ENCODE assay signal across 20 cellular contexts in the genomic region with DNA sequence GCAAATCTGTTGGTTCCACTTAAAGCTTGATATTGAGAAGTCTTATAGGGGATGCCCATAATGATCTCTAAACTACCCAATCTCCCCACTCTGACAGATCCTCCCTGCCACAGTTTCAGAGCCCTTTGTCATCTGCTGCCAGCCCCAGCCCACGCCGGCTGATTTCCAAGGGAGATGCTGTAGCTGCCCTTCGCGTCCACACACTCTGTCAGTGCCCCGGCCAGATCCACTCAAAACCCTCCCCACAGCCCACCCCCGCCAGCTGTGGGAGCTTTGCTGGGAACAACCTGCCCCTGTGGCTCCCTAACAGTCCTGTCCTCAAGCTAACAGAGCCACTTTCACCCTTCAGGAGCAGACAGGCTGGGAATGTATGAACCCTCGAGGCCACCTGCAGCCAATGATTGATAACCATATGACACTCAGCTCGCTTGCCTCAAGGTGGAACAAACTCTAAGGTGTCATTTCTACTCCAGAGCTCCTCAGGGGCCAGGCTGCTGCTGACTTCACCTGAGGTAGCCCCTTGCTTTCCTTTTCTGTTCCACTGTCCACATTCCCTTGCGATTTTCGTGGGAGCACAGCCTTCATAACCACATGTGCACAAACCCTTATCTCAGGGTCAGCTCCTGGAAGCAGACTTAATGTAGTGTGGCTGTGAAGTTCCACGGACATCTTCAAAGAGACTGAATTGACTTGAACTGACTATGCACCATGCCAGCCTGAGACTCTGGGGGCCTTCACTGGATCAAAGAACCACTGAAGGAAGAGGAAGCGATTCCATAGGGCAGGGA.
DNase-seq lines count a peak whose midpoint lies in the region; ATAC-seq and TF ChIP-seq lines count a peak whose summit lies in the region.
"Had no signal": no experiment of that assay in that cellular context is flagged by ENCODE, and none has a peak within 500 bp of the region (broad histone marks: within the 10 kb centered on the region; RNA-seq: fewer than 3 reads in every experiment).

No MANE protein-coding gene starts in this region.

- no peak overlapping the region for H3K4me3 Mint-ChIP-seq in type B pancreatic cell
- H3K4me3 Mint-ChIP-seq: CD4-positive, alpha-beta memory T cell had no signal

- H3K79me1 ChIP-seq in IMR-90 (ENCODE audit: low read depth in 1 of 2, low read length in 2 of 2) = no peaks in the 10 kb centered on the region

- H3K14ac ChIP-seq in IMR-90 (replicated peaks; ENCODE audit: low read depth, low read length) = no peak overlapping the region

- no peak overlapping the region for H2BK20ac ChIP-seq in IMR-90 (ENCODE audit: low read depth, low read length)

- H3K36me3 ChIP-seq in IMR-90 (ENCODE audit: control insufficient read depth, insufficient read depth, low read length) (no peaks in the 10 kb centered on the region), body of pancreas (replicated peaks in 1 of 2; ENCODE audit: insufficient read depth in 1 of 2, low read depth in 2 of 2) (no peaks in the 10 kb centered on the region)

- no peak overlapping the region for H3K18ac ChIP-seq in IMR-90 (ENCODE audit: low read depth, low read length)

- H2AFZ ChIP-seq in IMR-90 (replicated peaks; ENCODE audit: low read length, poor library complexity) = peak overlapping the region; percentile 13

- H3K27ac Mint-ChIP-seq in type B pancreatic cell = peak overlapping the region; percentile 90
- H3K27ac Mint-ChIP-seq: CD4-positive, alpha-beta memory T cell had no signal

- no peak overlapping the region for H3K56ac ChIP-seq in IMR-90 (ENCODE audit: extremely low read depth, insufficient read depth, low read length)

- H3K27me3 Mint-ChIP-seq in type B pancreatic cell = peaks cover 8% of the 10 kb centered on the region

- peak overlapping the region; percentile 39; the same call in 1 of the 2 replicates for H2AK5ac ChIP-seq in IMR-90 (ENCODE audit: low read depth, low read length)

- H3K27ac ChIP-seq in IMR-90 (ENCODE audit: insufficient read depth, low read length) (no peak overlapping the region), body of pancreas (peak overlapping the region; percentile 85 to 91 (median 90))

- peaks cover 43% of the 10 kb centered on the region for H3K27me3 ChIP-seq in IMR-90 (ENCODE audit: control insufficient read depth, insufficient read depth, low read length)
- no peaks in the 10 kb centered on the region for H3K27me3 ChIP-seq in body of pancreas

- POLR2A ChIA-PET in IMR-90 (lab: Charles Lee; ENCODE audit: unreplicated experiment) = no interaction called here

- H2BK15ac ChIP-seq in IMR-90 (ENCODE audit: low read depth, low read length) = no peak overlapping the region

- H3K4me1 ChIP-seq in IMR-90 (ENCODE audit: control insufficient read depth, insufficient read depth, low read length) (peaks cover 4% of the 10 kb centered on the region; the same call in 1 of the 2 replicates), body of pancreas (peaks cover 66% of the 10 kb centered on the region)

- ATAC-seq in IMR-90 (ENCODE audit: low read depth) = no peak
- ATAC-seq in body of pancreas = peak; percentile 61
- no peak for ATAC-seq in GM18909 (IDR thresholded peaks at IDR 0.05; ENCODE audit: poor library complexity, unreplicated experiment)

- H2BK120ac ChIP-seq in IMR-90 (ENCODE audit: low read depth, low read length) = no peak overlapping the region

- intact Hi-C loops in IMR-90 (cut with micrococcal nuclease) (no loop called here), body of pancreas (cut with DNase I) (no loop called here)

- dilution Hi-C loops in IMR-90 (cut with HindIII; ENCODE audit: low sequenced_read_pairs, unreplicated experiment) = no loop called here

- peaks cover 23% of the 10 kb centered on the region for H3K4me1 Mint-ChIP-seq in type B pancreatic cell (ENCODE audit: unreplicated experiment)

- no peaks in the 10 kb centered on the region for H3K9me3 Mint-ChIP-seq in type B pancreatic cell

- no peak overlapping the region for H4K8ac ChIP-seq in IMR-90 (ENCODE audit: low read depth in 2 of 2, low read length in 2 of 2)

- H3K4ac ChIP-seq in IMR-90 (ENCODE audit: low read depth, low read length) = no peak overlapping the region

- in situ Hi-C loops in IMR-90 (cut with MboI; ENCODE audit: low sequenced_read_pairs) = no loop called here

- no peak overlapping the region for H4K91ac ChIP-seq in IMR-90 (ENCODE audit: insufficient read depth, low read depth, low read length)

- CTCF ChIA-PET in IMR-90 (lab: Yijun Ruan, JAX) = no interaction called here

- DNase-seq in IMR-90 = no peak
- peak; percentile 68 to 81 (median 79) for DNase-seq in body of pancreas
- peak; percentile 63 for DNase-seq in islet precursor cell
- DNase-seq in type B pancreatic cell (ENCODE audit: extremely low spot score, unreplicated experiment) = no peak
- no peak for DNase-seq in stimulated activated CD4-positive, alpha-beta T cell treated with anti-CD3 and anti-CD28 coated beads, Interleukin-2, amount 100 ng/mL, for 48 hours
- DNase-seq in DMS53 (lab: John Stamatoyannopoulos, UW) = no peak
- DNase-seq: Caco-2; CD4-positive, alpha-beta memory T cell; DMS153; GDM1; MM.1S; NCI-H1092; NCI-H1436; NCI-H187 treated with DMSO at 0.1 percent for 48 hours; NCI-H226; NCI-H524; NCI-H774; NK-92 treated with Interleukin-12 subunit alpha and Interleukin-12 subunit beta, amount 100 ng/mL, for 24 hours; Right ventricle myocardium superior had no signal

- no peaks in the 10 kb centered on the region for H3K36me3 Mint-ChIP-seq in type B pancreatic cell

- H3K23ac ChIP-seq in IMR-90 (ENCODE audit: low read depth, low read length) = no peak overlapping the region

- no peak overlapping the region for H3K4me3 ChIP-seq in IMR-90 (ENCODE audit: insufficient read depth, low read depth, low read length)
- no peak overlapping the region for H3K4me3 ChIP-seq in body of pancreas

- no peak overlapping the region for H3K4me2 ChIP-seq in IMR-90 (ENCODE audit: low read depth, low read length)

- H3K9me1 ChIP-seq in IMR-90 (ENCODE audit: insufficient read depth, low read length) = no peaks in the 10 kb centered on the region; the same call in 1 of the 2 replicates

- no peak for TF ChIP-seq RAD21 in IMR-90 (IDR thresholded peaks at IDR 0.05; ENCODE audit: low read length)

- H3K9me3 ChIP-seq in IMR-90 (ENCODE audit: control insufficient read depth, insufficient read depth, low read length) = peaks cover 3% of the 10 kb centered on the region; the same call in 1 of the 2 replicates
- H3K9me3 ChIP-seq in body of pancreas = no peaks in the 10 kb centered on the region
- H3K9me3 ChIP-seq: Caco-2 had no signal

- H2AK9ac ChIP-seq in IMR-90 (replicated peaks; ENCODE audit: low read depth, low read length, poor library complexity) = no peak overlapping the region

- no peak overlapping the region for H3K9ac ChIP-seq in IMR-90 (ENCODE audit: low read depth, low read length)

- TF ChIP-seq POLR2A in IMR-90 (IDR thresholded peaks at IDR 0.05; ENCODE audit: low read depth, low read length) (no peak), body of pancreas (IDR thresholded peaks at IDR 0.05) (no peak)

- WGBS in IMR-90 (ENCODE audit: extremely low coverage in 2 of 2, insufficient read length in 1 of 2), 2 experiments = 64% methylated on average over 3 of the region's 12 CpGs; no CpG with 5 or more reads in 1 of the 2 experiments
- 38 to 59% methylated on average over 12 of the region's 12 CpGs for WGBS in body of pancreas, 2 donors

- no peak for TF ChIP-seq CTCF in IMR-90 (conservative IDR thresholded peaks at IDR 0.05; ENCODE audit: low read depth, low read length)
- no peak for TF ChIP-seq CTCF in body of pancreas (IDR thresholded peaks at IDR 0.05)
- no peak for TF ChIP-seq CTCF in type B pancreatic cell (conservative IDR thresholded peaks at IDR 0.05)

- BruUV-seq in IMR-90 (replicated peaks; lab: Mats Ljungman, UMichigan) = no TSS peak

- H4K20me1 ChIP-seq in IMR-90 (ENCODE audit: insufficient read depth, low read length) = no peaks in the 10 kb centered on the region

- no peak overlapping the region for H4K5ac ChIP-seq in IMR-90 (ENCODE audit: low read depth, low read length)

- no peak overlapping the region for H2BK5ac ChIP-seq in IMR-90 (ENCODE audit: low read depth, low read length, poor library complexity, severe bottlenecking)

TF ChIP-seq in IMR-90, 13 proteins besides CTCF, POLR2A, EP300 and RAD21:
- TF ChIP-seq CEBPB (IDR thresholded peaks at IDR 0.05; ENCODE audit: low read depth, low read length) = no peak
- no peak for TF ChIP-seq MXI1 (IDR thresholded peaks at IDR 0.05; ENCODE audit: borderline replicate concordance, low read depth, low read length)
- no peak for TF ChIP-seq SMC3 (IDR thresholded peaks at IDR 0.05; ENCODE audit: low read depth, low read length)
- TF ChIP-seq NFE2L2 (IDR thresholded peaks at IDR 0.05; ENCODE audit: low read depth, low read length) = no peak
- no peak for TF ChIP-seq FOS (IDR thresholded peaks at IDR 0.05; ENCODE audit: low read depth, low read length)
- no peak for TF ChIP-seq MAZ (IDR thresholded peaks at IDR 0.05; ENCODE audit: borderline replicate concordance, low read depth, low read length)
- TF ChIP-seq ELK1 (IDR thresholded peaks at IDR 0.05; ENCODE audit: borderline replicate concordance, low read depth, low read length) = no peak
- TF ChIP-seq MAFK (IDR thresholded peaks at IDR 0.05; ENCODE audit: low read depth, low read length) = no peak
- TF ChIP-seq BHLHE40 (IDR thresholded peaks at IDR 0.05; ENCODE audit: low read depth, low read length) = no peak
- no peak for TF ChIP-seq CHD1 (IDR thresholded peaks at IDR 0.05; ENCODE audit: low read depth, low read length)
- no peak for TF ChIP-seq RCOR1 (IDR thresholded peaks at IDR 0.05; ENCODE audit: insufficient replicate concordance, low read length)
- no peak for TF ChIP-seq RFX5 (IDR thresholded peaks at IDR 0.05; ENCODE audit: low read depth, low read length)
- TF ChIP-seq, protein P1, sequence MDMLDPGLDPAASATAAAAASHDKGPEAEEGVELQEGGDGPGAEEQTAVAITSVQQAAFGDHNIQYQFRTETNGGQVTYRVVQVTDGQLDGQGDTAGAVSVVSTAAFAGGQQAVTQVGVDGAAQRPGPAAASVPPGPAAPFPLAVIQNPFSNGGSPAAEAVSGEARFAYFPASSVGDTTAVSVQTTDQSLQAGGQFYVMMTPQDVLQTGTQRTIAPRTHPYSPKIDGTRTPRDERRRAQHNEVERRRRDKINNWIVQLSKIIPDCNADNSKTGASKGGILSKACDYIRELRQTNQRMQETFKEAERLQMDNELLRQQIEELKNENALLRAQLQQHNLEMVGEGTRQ (IDR thresholded peaks at IDR 0.05; ENCODE audit: low read depth, low read length) = no peak
TF ChIP-seq in IMR-90: peak in this region for 0.

Comparison
In these comparisons a context has a peak if more than half of its experiments do, and no peak if none do; other contexts are left out.
1. DNase-seq: peak in body of pancreas (4 of 4) and islet precursor cell (single experiment); none in IMR-90 (single experiment), type B pancreatic cell (single experiment), stimulated activated CD4-positive, alpha-beta T cell treated with anti-CD3 and anti-CD28 coated beads, Interleukin-2, amount 100 ng/mL, for 48 hours (0 of 2) and DMS53 (single experiment).